1 cellular context compared by ENCODE assay signal in genomic region chr1:42888013-42888633, GRCh38.
TF ChIP-seq lines count a peak whose summit lies in the region.

No MANE protein-coding gene starts in this region.

TF ChIP-seq in H1, 55 proteins besides CTCF, POLR2A, EP300 and RAD21:
- TF ChIP-seq CEBPB (IDR thresholded peaks at IDR 0.05; ENCODE audit: low read depth, low read length) (no peak), GABPA (IDR thresholded peaks at IDR 0.05; ENCODE audit: borderline replicate concordance, insufficient read depth, low read length) (0 out of 2 replicates have a peak, but pooled peaks have one; percentile 24)
- TF ChIP-seq, protein P1, sequence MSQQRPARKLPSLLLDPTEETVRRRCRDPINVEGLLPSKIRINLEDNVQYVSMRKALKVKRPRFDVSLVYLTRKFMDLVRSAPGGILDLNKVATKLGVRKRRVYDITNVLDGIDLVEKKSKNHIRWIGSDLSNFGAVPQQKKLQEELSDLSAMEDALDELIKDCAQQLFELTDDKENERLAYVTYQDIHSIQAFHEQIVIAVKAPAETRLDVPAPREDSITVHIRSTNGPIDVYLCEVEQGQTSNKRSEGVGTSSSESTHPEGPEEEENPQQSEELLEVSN (IDR thresholded peaks at IDR 0.05) = peak; percentile 69
